Comparison of ENCODE assay signal across 19 cellular contexts in the genomic region with DNA sequence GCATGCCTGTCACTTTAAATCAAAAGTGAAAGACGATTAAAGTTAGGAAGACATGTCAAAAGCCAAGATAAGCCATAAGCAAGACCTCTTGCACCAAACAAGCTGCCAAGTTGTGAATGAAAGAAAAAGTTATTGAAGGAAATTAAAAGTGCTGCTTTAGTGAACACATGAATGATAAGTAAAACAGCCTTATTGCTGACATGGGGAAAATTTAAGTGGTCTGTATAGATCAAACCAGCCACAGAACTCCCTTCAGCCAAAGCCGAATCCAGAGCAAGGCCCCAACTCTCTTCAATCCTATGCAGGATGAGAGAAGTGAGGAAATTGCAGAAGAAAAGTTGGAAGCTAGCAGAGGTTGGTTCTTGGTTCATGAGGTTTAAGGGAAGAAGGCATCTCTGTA.
"Had no signal": no experiment of that assay in that cellular context is flagged by ENCODE, and none has a peak within 500 bp of the region (broad histone marks: within the 10 kb centered on the region; RNA-seq: fewer than 3 reads in every experiment).

No MANE protein-coding gene starts in this region.

- H3K27me3 ChIP-seq: breast epithelium, heart left ventricle, left lung, tibial artery had no signal

- H3K4me3 Mint-ChIP-seq: neural crest cell had no signal

- H3K9me3 Mint-ChIP-seq: neural crest cell had no signal

- DNase-seq: activated CD4-positive, alpha-beta T cell treated with anti-CD3 and anti-CD28 coated beads, Interleukin-2, amount 50 U/mL, for 4 hours; activated T-cell treated with anti-CD3 and anti-CD28 coated beads, Interleukin-2, amount 50 U/mL, for 48 hours; erythroblast; heart left ventricle; left lung; midbrain; stimulated activated CD4-positive, alpha-beta T cell treated with anti-CD3 and anti-CD28 coated beads, Interleukin-12 subunit alpha, Interleukin-12 subunit beta, amount 100 ng/mL, for 4 hours; stimulated activated CD4-positive, alpha-beta T cell treated with anti-CD3 and anti-CD28 coated beads, Interleukin-1b, Interleukin-23, amount 100 ng/mL, for 48 hours; stimulated activated naive CD4-positive, alpha-beta T cell treated with Interleukin-2 at 50 U/mL for 16 hours; SW 1271; T1000; tibial artery had no signal

- H3K36me3 ChIP-seq: breast epithelium, heart left ventricle, left lung, tibial artery had no signal

- H3K4me3 ChIP-seq: breast epithelium, coronary artery, heart left ventricle, left lung, tibial artery had no signal

- ATAC-seq: heart left ventricle, left lung had no signal

- H3K9me3 ChIP-seq: breast epithelium, heart left ventricle, left lung, tibial artery had no signal

- H3K27ac ChIP-seq: breast epithelium, coronary artery, left lung, tibial artery had no signal

- H3K27ac Mint-ChIP-seq: progenitor cell of endocrine pancreas had no signal

- FAIRE-seq: astrocyte, endometrium, frontal cortex had no signal
